Comparison of ENCODE assay signal across 1 cellular context in the genomic region with DNA sequence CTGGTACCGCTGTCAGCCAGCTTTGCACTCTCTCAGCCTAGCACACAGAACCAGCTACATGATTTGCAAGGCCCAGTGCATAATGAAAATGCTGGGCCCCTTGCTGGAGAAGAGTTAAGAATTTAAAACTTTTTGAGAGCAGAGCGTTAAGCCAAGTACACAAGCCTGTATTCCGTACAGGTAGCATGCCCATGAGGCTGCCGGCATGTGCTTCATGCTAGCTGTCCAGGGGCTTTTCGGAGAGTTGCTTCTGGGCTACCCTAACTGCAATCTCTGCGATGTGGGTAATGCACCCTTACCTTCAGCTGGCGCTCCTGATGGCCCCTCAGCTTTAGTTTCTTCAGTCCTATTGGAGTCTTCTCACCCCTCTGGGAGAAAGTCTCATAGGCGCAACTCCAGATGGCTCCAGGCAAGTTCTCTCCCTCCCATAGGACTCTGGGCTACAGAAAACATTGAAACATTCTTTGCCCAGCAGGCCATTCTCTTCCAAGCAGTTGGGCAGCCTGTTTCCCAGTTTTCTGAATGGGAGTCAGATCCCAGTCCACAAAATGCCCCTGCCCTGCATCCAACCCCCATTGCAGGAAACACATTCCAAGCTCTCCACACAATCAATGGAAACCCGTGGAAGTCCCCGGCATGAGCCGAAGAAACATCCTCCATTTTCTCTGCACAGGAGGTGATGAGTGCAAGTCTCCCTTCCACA.
TF ChIP-seq lines count a peak whose summit lies in the region.

No MANE protein-coding gene starts in this region.

TF ChIP-seq in H1, 55 proteins besides CTCF, POLR2A, EP300 and RAD21 (continued from another document):
- no peak for TF ChIP-seq EGR1 (IDR thresholded peaks at IDR 0.05; ENCODE audit: borderline replicate concordance, low read depth, low read length)
- peak; percentile 27 for TF ChIP-seq KDM4A (IDR thresholded peaks at IDR 0.05; ENCODE audit: low read depth, low read length, severe bottlenecking)
- no peak for TF ChIP-seq PHF8 (conservative IDR thresholded peaks at IDR 0.05; ENCODE audit: low read depth, low read length)
- TF ChIP-seq YY1 (IDR thresholded peaks at IDR 0.05; ENCODE audit: low read depth, low read length), result peak; percentile 70
- no peak for TF ChIP-seq NANOG (IDR thresholded peaks at IDR 0.05; ENCODE audit: insufficient read depth, low read depth, low read length, poor library complexity, severe bottlenecking)
- no peak for TF ChIP-seq CEBPB (IDR thresholded peaks at IDR 0.05; ENCODE audit: low read depth, low read length)
- TF ChIP-seq, protein P1, sequence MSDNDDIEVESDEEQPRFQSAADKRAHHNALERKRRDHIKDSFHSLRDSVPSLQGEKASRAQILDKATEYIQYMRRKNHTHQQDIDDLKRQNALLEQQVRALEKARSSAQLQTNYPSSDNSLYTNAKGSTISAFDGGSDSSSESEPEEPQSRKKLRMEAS (IDR thresholded peaks at IDR 0.05), result peak; percentile 79
